ENCODE assay signal across 30 cellular contexts in genomic region chr4:5735463-5735862, GRCh38. TPM values are rescaled to one million over a fixed set of nuclear protein-coding genes. Genes with fewer than 3 reads are reported as not detected.
"Had no signal": no experiment of that assay in that cellular context is flagged by ENCODE, and none has a peak within 500 bp of the region (broad histone marks: within the 10 kb centered on the region; RNA-seq: fewer than 3 reads in every experiment).

No MANE protein-coding gene starts in this region.

- H3K27ac Mint-ChIP-seq: T-cell had no signal

- H3K4me1 ChIP-seq: SJCRH30 had no signal

- H3K4me3 ChIP-seq: PC-9, SJCRH30, SK-N-MC had no signal

- H3K4me1 Mint-ChIP-seq: T-cell had no signal

- H3K9me3 ChIP-seq: SJCRH30 had no signal

- H3K9me3 Mint-ChIP-seq: T-cell had no signal

- H3K4me3 Mint-ChIP-seq: T-cell had no signal

- H2AFZ ChIP-seq: PC-9 had no signal

- H3K4me2 ChIP-seq: PC-9 had no signal

- H3K36me3 Mint-ChIP-seq: T-cell had no signal

- ATAC-seq: Panc1, SK-N-SH treated with all-trans-retinoic acid at 6 μM for 48 hours, T-cell had no signal

- H3K27me3 ChIP-seq: SJCRH30 had no signal

- FAIRE-seq: RCC 7860 had no signal

- H3K27ac ChIP-seq: PC-9, SJCRH30, SK-N-MC had no signal

- DNase-seq: MM.1S, MV-4-11, NCI-H1092, NCI-H1105, NCI-H1417 treated with DMSO at 0.1 percent for 48 hours, NCI-H1436 treated with DMSO at 0.1 percent for 48 hours, NCI-H1694, NCI-H187, NCI-H1930, NCI-H2029 treated with DMSO at 0.1 percent for 48 hours, NCI-H2081 treated with DMSO at 0.1 percent for 48 hours, NCI-H2107, NCI-H2171, NCI-H226, NCI-H446 treated with DMSO at 0.1 percent for 48 hours, NCI-H510A, NCI-H524, NCI-H526, NCI-H748 treated with DMSO at 0.1 percent for 48 hours, NCI-H82, PC-9, SHP77, SIG-M5, SJCRH30, T-cell had no signal

RNA-seq across cellular contexts. Expression of gene EVC, which starts 24.5 kb away (rescaled TPM):
- total RNA-seq: OCI-LY7 had no signal
